ENCODE assay signal across 10 cellular contexts in genomic region chr18:4276983-4277585, GRCh38.
"Had no signal": no experiment of that assay in that cellular context is flagged by ENCODE, and none has a peak within 500 bp of the region (broad histone marks: within the 10 kb centered on the region; RNA-seq: fewer than 3 reads in every experiment).

No MANE protein-coding gene starts in this region.

- H3K27ac Mint-ChIP-seq: activated CD4-positive, alpha-beta memory T cell treated with anti-CD3 and anti-CD28 coated beads for 36 hours; activated naive CD8-positive, alpha-beta T cell treated with anti-CD3 and anti-CD28 coated beads, Interleukin-2, amount 10 ng/mL, durations not matched to agents 7 days and 5 days had no signal

- H3K36me3 ChIP-seq: pancreas, upper lobe of left lung had no signal

- H3K4me1 ChIP-seq: pancreas, upper lobe of left lung had no signal

- H3K27ac ChIP-seq: pancreas, upper lobe of left lung had no signal

- H3K4me3 ChIP-seq: pancreas, upper lobe of left lung had no signal

- H3K9me3 ChIP-seq: pancreas, upper lobe of left lung had no signal

- H3K9me3 Mint-ChIP-seq: neural crest cell had no signal

- ATAC-seq: pancreas had no signal

- H3K27me3 Mint-ChIP-seq: activated CD4-positive, alpha-beta memory T cell treated with anti-CD3 and anti-CD28 coated beads for 36 hours; activated naive CD8-positive, alpha-beta T cell treated with anti-CD3 and anti-CD28 coated beads, Interleukin-2, amount 10 ng/mL, durations not matched to agents 7 days and 5 days had no signal

- H3K4me3 Mint-ChIP-seq: activated CD4-positive, alpha-beta memory T cell treated with anti-CD3 and anti-CD28 coated beads for 36 hours; activated naive CD8-positive, alpha-beta T cell treated with anti-CD3 and anti-CD28 coated beads, Interleukin-2, amount 10 ng/mL, durations not matched to agents 7 days and 5 days; neural crest cell had no signal

- H3K27me3 ChIP-seq: pancreas, upper lobe of left lung had no signal

- DNase-seq: activated CD4-positive, alpha-beta memory T cell treated with anti-CD3 and anti-CD28 coated beads for 36 hours; activated naive CD8-positive, alpha-beta T cell treated with anti-CD3 and anti-CD28 coated beads, Interleukin-2, amount 10 ng/mL, durations not matched to agents 7 days and 5 days; anterior cingulate cortex; cerebellar nuclear complex; hypothalamus; pancreas; stimulated activated CD4-positive, alpha-beta T cell treated with anti-CD3 and anti-CD28 coated beads, Interleukin-2, amount 100 ng/mL, for 48 hours; stimulated activated naive CD4-positive, alpha-beta T cell treated with Interleukin-2 at 50 U/mL for 16 hours; upper lobe of left lung had no signal

- H3K4me1 Mint-ChIP-seq: activated naive CD8-positive, alpha-beta T cell treated with anti-CD3 and anti-CD28 coated beads, Interleukin-2, amount 10 ng/mL, durations not matched to agents 7 days and 5 days had no signal

- H3K36me3 Mint-ChIP-seq: activated CD4-positive, alpha-beta memory T cell treated with anti-CD3 and anti-CD28 coated beads for 36 hours; activated naive CD8-positive, alpha-beta T cell treated with anti-CD3 and anti-CD28 coated beads, Interleukin-2, amount 10 ng/mL, durations not matched to agents 7 days and 5 days had no signal
